1 cellular context compared by ENCODE assay signal in the genomic region with DNA sequence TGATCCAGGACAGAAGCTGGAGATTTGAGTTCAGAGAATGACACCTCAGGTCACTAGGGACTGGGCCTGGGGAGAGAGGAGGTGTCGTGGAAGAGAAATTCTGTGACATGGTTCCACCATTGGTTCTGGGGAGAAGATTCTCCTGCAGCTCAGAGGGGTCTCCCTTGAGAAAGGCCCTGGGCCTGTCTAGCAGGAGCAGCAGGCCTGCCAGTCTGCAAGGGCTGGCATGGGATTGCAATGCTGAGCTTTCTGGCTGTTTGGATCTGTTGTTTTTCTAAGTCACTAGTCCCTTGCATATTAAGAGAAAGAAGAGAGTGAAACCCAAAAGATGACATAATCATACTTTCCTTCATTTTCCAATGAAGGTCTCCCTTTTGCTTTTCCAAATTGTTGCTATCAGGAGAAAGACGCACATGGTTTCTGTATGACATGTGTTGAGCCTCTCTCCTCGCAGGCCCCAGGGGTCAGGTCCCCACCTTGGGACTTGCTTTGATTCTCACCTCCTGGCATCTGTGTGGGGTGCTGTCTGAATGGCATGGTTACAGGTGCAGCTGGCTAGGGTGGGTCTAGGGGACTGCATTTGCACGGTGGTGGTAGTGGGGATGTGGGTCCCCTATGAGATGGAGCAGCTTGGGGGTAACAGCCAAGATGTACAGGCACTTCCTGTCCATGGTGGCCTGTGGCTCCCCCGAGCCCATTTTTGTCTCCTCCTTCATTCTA.
TF ChIP-seq lines count a peak whose summit lies in the region.

No MANE protein-coding gene starts in this region.

TF ChIP-seq in HepG2, 621 proteins besides CTCF, POLR2A, EP300 and RAD21 (continued from another document):
- TF ChIP-seq ATF7 (IDR thresholded peaks at IDR 0.05), result peak; percentile 20; the same call in 1 of the 2 replicates
- TF ChIP-seq ATF7 (CRISPR knock-in tag; IDR thresholded peaks at IDR 0.05), result no peak
- no peak for TF ChIP-seq ZNF607 (CRISPR knock-in tag; IDR thresholded peaks at IDR 0.05; ENCODE audit: borderline replicate concordance)
TF ChIP-seq in HepG2: peak in this region for 2.
